Comparison of ENCODE assay signal across 19 cellular contexts in genomic region chr9:96085536-96086143, GRCh38.
"Had no signal": no experiment of that assay in that cellular context is flagged by ENCODE, and none has a peak within 500 bp of the region (broad histone marks: within the 10 kb centered on the region; RNA-seq: fewer than 3 reads in every experiment).

No MANE protein-coding gene starts in this region.

- H3K9ac ChIP-seq: neural progenitor cell had no signal

- H3K4me1 Mint-ChIP-seq: stimulated activated memory B cell treated with anti-CD40 and anti-IgM and Interleukin-4, amounts not matched to agents 10 μg/mL and 1 μg/mL and 100 μg/mL, for 72 hours had no signal

- DNase-seq: effector memory CD8-positive, alpha-beta T cell; gastrocnemius medialis; immature natural killer cell; left colon; mammary epithelial cell; natural killer cell; occipital lobe; pancreas; right lobe of liver; stimulated activated CD4-positive, alpha-beta T cell treated with anti-CD3 and anti-CD28 coated beads, Interleukin-4, amount 100 ng/mL, for 24 hours had no signal

- H3K27me3 ChIP-seq: esophagus muscularis mucosa, pancreas, right lobe of liver, tibial nerve had no signal

- H3K9me3 Mint-ChIP-seq: dendritic cell treated with granulocyte-macrophage colony-stimulating factor and Interleukin-4, amounts not matched to agents 40 ng/mL and 50 ng/mL, for 4 days; effector memory CD8-positive, alpha-beta T cell; immature natural killer cell; natural killer cell; neural progenitor cell; stimulated activated naive CD8-positive, alpha-beta T cell treated with anti-CD3 and anti-CD28 coated beads, Interleukin-15, Interleukin-2, amounts not matched to agents 100 ng/mL and 50 ng/mL, for 24 hours had no signal

- H3K4me1 ChIP-seq: gastrocnemius medialis, pancreas, right lobe of liver, tibial nerve had no signal

- H3K4me3 Mint-ChIP-seq: dendritic cell treated with granulocyte-macrophage colony-stimulating factor and Interleukin-4, amounts not matched to agents 40 ng/mL and 50 ng/mL, for 4 days; effector memory CD8-positive, alpha-beta T cell; mesothelial cell of epicardium; natural killer cell; neural progenitor cell; stimulated activated memory B cell treated with anti-CD40 and anti-IgM and Interleukin-4, amounts not matched to agents 10 μg/mL and 1 μg/mL and 100 μg/mL, for 72 hours; stimulated activated naive CD8-positive, alpha-beta T cell treated with anti-CD3 and anti-CD28 coated beads, Interleukin-15, Interleukin-2, amounts not matched to agents 100 ng/mL and 50 ng/mL, for 24 hours had no signal

- ATAC-seq: effector memory CD8-positive, alpha-beta T cell; gastrocnemius medialis; left colon; natural killer cell; pancreas; right lobe of liver; stimulated activated memory B cell treated with anti-CD40 and anti-IgM and Interleukin-4, amounts not matched to agents 10 μg/mL and 1 μg/mL and 100 μg/mL, for 72 hours had no signal

- H3K9me3 ChIP-seq: esophagus muscularis mucosa, gastrocnemius medialis, pancreas, right lobe of liver, tibial nerve had no signal

- H3K36me3 Mint-ChIP-seq: mesothelial cell of epicardium; natural killer cell; neural progenitor cell; stimulated activated memory B cell treated with anti-CD40 and anti-IgM and Interleukin-4, amounts not matched to agents 10 μg/mL and 1 μg/mL and 100 μg/mL, for 72 hours had no signal

- H3K4me3 ChIP-seq: esophagus muscularis mucosa, gastrocnemius medialis, neural progenitor cell, pancreas, right lobe of liver, tibial nerve had no signal

- H3K27ac Mint-ChIP-seq: dendritic cell treated with granulocyte-macrophage colony-stimulating factor and Interleukin-4, amounts not matched to agents 40 ng/mL and 50 ng/mL, for 4 days; effector memory CD8-positive, alpha-beta T cell; mesothelial cell of epicardium; natural killer cell; progenitor cell of endocrine pancreas; stimulated activated memory B cell treated with anti-CD40 and anti-IgM and Interleukin-4, amounts not matched to agents 10 μg/mL and 1 μg/mL and 100 μg/mL, for 72 hours; stimulated activated naive CD8-positive, alpha-beta T cell treated with anti-CD3 and anti-CD28 coated beads, Interleukin-15, Interleukin-2, amounts not matched to agents 100 ng/mL and 50 ng/mL, for 24 hours had no signal

- H3K36me3 ChIP-seq: esophagus muscularis mucosa, gastrocnemius medialis, neural progenitor cell, pancreas, right lobe of liver, tibial nerve had no signal

- H2AFZ ChIP-seq: neural progenitor cell had no signal

- H3K4me2 ChIP-seq: neural progenitor cell had no signal

- H3K27ac ChIP-seq: epithelial cell of prostate, esophagus muscularis mucosa, gastrocnemius medialis, neural progenitor cell, pancreas, right lobe of liver, tibial nerve had no signal
